Comparison of ENCODE assay signal across 11 cellular contexts in the genomic region with DNA sequence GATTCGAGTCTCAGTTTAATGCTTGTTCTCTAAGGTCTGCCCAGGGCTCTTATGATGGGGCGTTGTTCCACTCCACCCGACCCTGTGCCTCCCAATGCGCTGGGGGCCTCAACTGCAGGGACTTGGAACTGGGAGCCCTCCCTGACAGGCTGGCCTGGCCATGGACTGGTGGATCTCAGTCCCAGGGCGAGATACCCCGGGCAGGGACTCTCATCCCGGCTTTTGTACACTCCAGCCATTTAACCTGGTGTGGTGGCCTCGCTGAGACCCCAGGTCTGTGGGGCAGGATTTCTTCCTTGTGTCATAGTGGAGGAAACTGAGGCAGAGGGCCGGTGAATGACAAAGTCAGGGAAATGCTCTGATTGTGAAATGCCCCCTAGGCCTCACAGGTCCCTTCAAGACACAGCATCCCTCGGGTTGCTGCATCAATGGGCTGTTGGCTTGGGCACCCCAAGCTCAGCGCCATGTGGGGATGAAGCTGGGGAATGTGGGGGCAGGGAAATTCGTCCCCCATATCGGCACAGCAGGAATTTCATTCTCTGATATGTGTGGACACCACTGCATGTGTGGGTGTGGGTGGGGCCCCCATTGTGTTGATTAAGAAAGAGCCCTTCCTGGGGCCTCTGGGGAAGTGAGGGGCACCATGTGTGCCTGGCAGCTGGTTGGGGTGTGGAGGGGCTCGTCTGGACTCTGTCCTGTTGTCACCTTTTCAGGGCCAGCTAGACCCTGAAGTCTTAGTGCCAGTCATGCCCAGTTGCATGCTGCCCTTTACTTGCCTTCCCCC. TPM values are rescaled to one million over a fixed set of nuclear protein-coding genes. Genes with fewer than 3 reads are reported as not detected.
DNase-seq lines count a peak whose midpoint lies in the region; ATAC-seq and TF ChIP-seq lines count a peak whose summit lies in the region.
"Had no signal": no experiment of that assay in that cellular context is flagged by ENCODE, and none has a peak within 500 bp of the region (broad histone marks: within the 10 kb centered on the region; RNA-seq: fewer than 3 reads in every experiment).

No MANE protein-coding gene starts in this region.

- no peak overlapping the region for H3K27ac Mint-ChIP-seq in activated CD8-positive, alpha-beta memory T cell treated with anti-CD3 and anti-CD28 coated beads, Interleukin-2, amount 10 ng/mL, durations not matched to agents 7 days and 5 days
- peak overlapping the region; percentile 55 for H3K27ac Mint-ChIP-seq in activated T-helper 1 cell treated with anti-CD3 and anti-CD28 coated beads, Interleukin-12 subunit alpha, Interleukin-12 subunit beta, Interleukin-2, Interleukin-4 antibody, amounts not matched to agents 30 ng/mL and 10 ng/mL and 1 ng/mL, durations not matched to agents 14 hours and 24 hours and 36 hours
- H3K27ac Mint-ChIP-seq in stimulated activated effector memory CD8-positive, alpha-beta T cell treated with anti-CD3 and anti-CD28 coated beads, Interleukin-12 subunit alpha, Interleukin-12 subunit beta, amount 100 ng/mL, for 72 hours: peak overlapping the region; percentile 79
- H3K27ac Mint-ChIP-seq: activated CD4-positive, alpha-beta memory T cell treated with anti-CD3 and anti-CD28 coated beads, Interleukin-2, amount 10 ng/mL, durations not matched to agents 7 days and 5 days had no signal

- no peak overlapping the region for H3K4me3 ChIP-seq in lower lobe of right lung

- H3K9me3 Mint-ChIP-seq in activated CD8-positive, alpha-beta memory T cell treated with anti-CD3 and anti-CD28 coated beads, Interleukin-2, amount 10 ng/mL, durations not matched to agents 7 days and 5 days (ENCODE audit: low read depth): no peaks in the 10 kb centered on the region
- H3K9me3 Mint-ChIP-seq in activated T-helper 1 cell treated with anti-CD3 and anti-CD28 coated beads, Interleukin-12 subunit alpha, Interleukin-12 subunit beta, Interleukin-2, Interleukin-4 antibody, amounts not matched to agents 30 ng/mL and 10 ng/mL and 1 ng/mL, durations not matched to agents 14 hours and 24 hours and 36 hours: no peaks in the 10 kb centered on the region
- H3K9me3 Mint-ChIP-seq in stimulated activated effector memory CD8-positive, alpha-beta T cell treated with anti-CD3 and anti-CD28 coated beads, Interleukin-12 subunit alpha, Interleukin-12 subunit beta, amount 100 ng/mL, for 72 hours: no peaks in the 10 kb centered on the region
- H3K9me3 Mint-ChIP-seq: activated CD4-positive, alpha-beta memory T cell treated with anti-CD3 and anti-CD28 coated beads, Interleukin-2, amount 10 ng/mL, durations not matched to agents 7 days and 5 days had no signal

- no peak for TF ChIP-seq CTCF in lower lobe of right lung (IDR thresholded peaks at IDR 0.05)

- no peak for ATAC-seq in activated CD8-positive, alpha-beta memory T cell treated with anti-CD3 and anti-CD28 coated beads, Interleukin-2, amount 10 ng/mL, durations not matched to agents 7 days and 5 days
- ATAC-seq in lower lobe of right lung (no peak), GM18861 (IDR thresholded peaks at IDR 0.05; ENCODE audit: unreplicated experiment) (no peak)
- ATAC-seq in stimulated activated effector memory CD8-positive, alpha-beta T cell treated with anti-CD3 and anti-CD28 coated beads, Interleukin-12 subunit alpha, Interleukin-12 subunit beta, amount 100 ng/mL, for 72 hours: no peak

- H3K4me3 Mint-ChIP-seq in activated CD8-positive, alpha-beta memory T cell treated with anti-CD3 and anti-CD28 coated beads, Interleukin-2, amount 10 ng/mL, durations not matched to agents 7 days and 5 days: no peak overlapping the region
- peak overlapping the region; percentile 56 for H3K4me3 Mint-ChIP-seq in activated T-helper 1 cell treated with anti-CD3 and anti-CD28 coated beads, Interleukin-12 subunit alpha, Interleukin-12 subunit beta, Interleukin-2, Interleukin-4 antibody, amounts not matched to agents 30 ng/mL and 10 ng/mL and 1 ng/mL, durations not matched to agents 14 hours and 24 hours and 36 hours
- peak overlapping the region; percentile 45 for H3K4me3 Mint-ChIP-seq in stimulated activated effector memory CD8-positive, alpha-beta T cell treated with anti-CD3 and anti-CD28 coated beads, Interleukin-12 subunit alpha, Interleukin-12 subunit beta, amount 100 ng/mL, for 72 hours
- H3K4me3 Mint-ChIP-seq: activated CD4-positive, alpha-beta memory T cell treated with anti-CD3 and anti-CD28 coated beads, Interleukin-2, amount 10 ng/mL, durations not matched to agents 7 days and 5 days had no signal

- H3K27me3 ChIP-seq in lower lobe of right lung (ENCODE audit: low read depth): no peaks in the 10 kb centered on the region
- H3K27me3 ChIP-seq: suprapubic skin had no signal

- intact Hi-C loops in activated T-helper 1 cell treated with anti-CD3 and anti-CD28 coated beads, Interleukin-12 subunit alpha, Interleukin-12 subunit beta, Interleukin-2, Interleukin-4 antibody, amounts not matched to agents 30 ng/mL and 10 ng/mL and 1 ng/mL, durations not matched to agents 14 hours and 24 hours and 36 hours (cut with micrococcal nuclease): loop anchor here (2.0 to 5.0 kb wide), 4 partner anchors 63 to 916 kb away; partner anchors contain the start of genes JMJD4 and SNAP47
- intact Hi-C loops in lower lobe of right lung (cut with DNase I): no loop called here

- no peaks in the 10 kb centered on the region for H3K27me3 Mint-ChIP-seq in activated CD8-positive, alpha-beta memory T cell treated with anti-CD3 and anti-CD28 coated beads, Interleukin-2, amount 10 ng/mL, durations not matched to agents 7 days and 5 days
- H3K27me3 Mint-ChIP-seq in activated T-helper 1 cell treated with anti-CD3 and anti-CD28 coated beads, Interleukin-12 subunit alpha, Interleukin-12 subunit beta, Interleukin-2, Interleukin-4 antibody, amounts not matched to agents 30 ng/mL and 10 ng/mL and 1 ng/mL, durations not matched to agents 14 hours and 24 hours and 36 hours (ENCODE audit: insufficient read depth): no peaks in the 10 kb centered on the region
- H3K27me3 Mint-ChIP-seq: activated CD4-positive, alpha-beta memory T cell treated with anti-CD3 and anti-CD28 coated beads, Interleukin-2, amount 10 ng/mL, durations not matched to agents 7 days and 5 days had no signal

- H3K4me1 Mint-ChIP-seq in activated CD8-positive, alpha-beta memory T cell treated with anti-CD3 and anti-CD28 coated beads, Interleukin-2, amount 10 ng/mL, durations not matched to agents 7 days and 5 days: peaks cover 3% of the 10 kb centered on the region
- no peaks in the 10 kb centered on the region for H3K4me1 Mint-ChIP-seq in activated T-helper 1 cell treated with anti-CD3 and anti-CD28 coated beads, Interleukin-12 subunit alpha, Interleukin-12 subunit beta, Interleukin-2, Interleukin-4 antibody, amounts not matched to agents 30 ng/mL and 10 ng/mL and 1 ng/mL, durations not matched to agents 14 hours and 24 hours and 36 hours (ENCODE audit: low read depth)
- H3K4me1 Mint-ChIP-seq in stimulated activated effector memory CD8-positive, alpha-beta T cell treated with anti-CD3 and anti-CD28 coated beads, Interleukin-12 subunit alpha, Interleukin-12 subunit beta, amount 100 ng/mL, for 72 hours: no peaks in the 10 kb centered on the region

- CTCF ChIA-PET in activated CD8-positive, alpha-beta memory T cell treated with anti-CD3 and anti-CD28 coated beads, Interleukin-2, amount 10 ng/mL, durations not matched to agents 7 days and 5 days (lab: Charles Lee): interaction anchor here (0.6 to 1.9 kb wide), 14 partner anchors 8 to 917 kb away, joined by 3 to 20 read pairs (median 3); partner anchors contain the start of gene ZNF678

- peaks cover 13% of the 10 kb centered on the region for H3K4me1 ChIP-seq in lower lobe of right lung

- DNase-seq in activated CD8-positive, alpha-beta memory T cell treated with anti-CD3 and anti-CD28 coated beads for 24 hours: peak; percentile 50
- no peak for DNase-seq in activated CD8-positive, alpha-beta memory T cell treated with anti-CD3 and anti-CD28 coated beads, Interleukin-2, amount 10 ng/mL, durations not matched to agents 7 days and 5 days
- no peak for DNase-seq in activated T-helper 1 cell treated with anti-CD3 and anti-CD28 coated beads, Interleukin-12 subunit alpha, Interleukin-12 subunit beta, Interleukin-2, Interleukin-4 antibody, amounts not matched to agents 30 ng/mL and 10 ng/mL and 1 ng/mL, durations not matched to agents 14 hours and 24 hours and 36 hours (ENCODE audit: low spot score)
- no peak for DNase-seq in lower lobe of right lung
- no peak for DNase-seq in stimulated activated effector memory CD8-positive, alpha-beta T cell treated with anti-CD3 and anti-CD28 coated beads, Interleukin-12 subunit alpha, Interleukin-12 subunit beta, amount 100 ng/mL, for 72 hours (ENCODE audit: low spot score in 2 of 2)
- DNase-seq in HT-29 (ENCODE audit: low spot score): no peak
- DNase-seq in NCI-H1092 treated with DMSO at 0.1 percent for 48 hours (lab: John Stamatoyannopoulos, UW): no peak

- H3K27ac ChIP-seq in lower lobe of right lung: peak overlapping the region; percentile 77
- H3K27ac ChIP-seq: neutrophil, suprapubic skin had no signal

- no peaks in the 10 kb centered on the region for H3K36me3 ChIP-seq in lower lobe of right lung
- H3K36me3 ChIP-seq: neutrophil, suprapubic skin had no signal

- no peaks in the 10 kb centered on the region for H3K9me3 ChIP-seq in lower lobe of right lung
- H3K9me3 ChIP-seq: neutrophil, suprapubic skin had no signal

- H3K36me3 Mint-ChIP-seq in activated CD8-positive, alpha-beta memory T cell treated with anti-CD3 and anti-CD28 coated beads, Interleukin-2, amount 10 ng/mL, durations not matched to agents 7 days and 5 days: no peaks in the 10 kb centered on the region
- H3K36me3 Mint-ChIP-seq in activated T-helper 1 cell treated with anti-CD3 and anti-CD28 coated beads, Interleukin-12 subunit alpha, Interleukin-12 subunit beta, Interleukin-2, Interleukin-4 antibody, amounts not matched to agents 30 ng/mL and 10 ng/mL and 1 ng/mL, durations not matched to agents 14 hours and 24 hours and 36 hours (ENCODE audit: low read depth): no peaks in the 10 kb centered on the region
- no peaks in the 10 kb centered on the region for H3K36me3 Mint-ChIP-seq in stimulated activated effector memory CD8-positive, alpha-beta T cell treated with anti-CD3 and anti-CD28 coated beads, Interleukin-12 subunit alpha, Interleukin-12 subunit beta, amount 100 ng/mL, for 72 hours

RNA-seq across cellular contexts. Expression of gene ZNF678, which starts 19.9 kb away (rescaled TPM):
- 1 to 10 TPM; 3.7 to 6.7 TPM for total RNA-seq in activated CD8-positive, alpha-beta memory T cell treated with anti-CD3 and anti-CD28 coated beads, Interleukin-2, amount 10 ng/mL, durations not matched to agents 7 days and 5 days
- 4.2 and 5.0 TPM in 2 replicates for total RNA-seq in activated T-helper 1 cell treated with anti-CD3 and anti-CD28 coated beads, Interleukin-12 subunit alpha, Interleukin-12 subunit beta, Interleukin-2, Interleukin-4 antibody, amounts not matched to agents 30 ng/mL and 10 ng/mL and 1 ng/mL, durations not matched to agents 14 hours and 24 hours and 36 hours
- total RNA-seq in lower lobe of right lung: 9.0 TPM
- 6.2 and 9.3 TPM in 2 replicates for total RNA-seq in HT-29 (2014; rRNA removed; shearing (Covaris generic))
